29 cellular contexts compared by ENCODE assay signal in genomic region chr7:136549756-136550155, GRCh38.
"Had no signal": no experiment of that assay in that cellular context is flagged by ENCODE, and none has a peak within 500 bp of the region (broad histone marks: within the 10 kb centered on the region; RNA-seq: fewer than 3 reads in every experiment).

No MANE protein-coding gene starts in this region.

- H3K4me1 ChIP-seq: ascending aorta, gastrocnemius medialis, heart left ventricle had no signal

- H3K36me3 ChIP-seq: ascending aorta, brain microvascular endothelial cell, gastrocnemius medialis, heart left ventricle had no signal

- H3K27me3 ChIP-seq: ascending aorta, brain microvascular endothelial cell, dorsolateral prefrontal cortex, gastrocnemius medialis, heart left ventricle had no signal

- H3K36me3 Mint-ChIP-seq: activated CD4-positive, alpha-beta memory T cell treated with anti-CD3 and anti-CD28 coated beads for 36 hours; activated naive CD4-positive, alpha-beta T cell treated with anti-CD3 and anti-CD28 coated beads, Interleukin-2, amount 10 ng/mL, durations not matched to agents 7 days and 5 days; activated naive CD4-positive, alpha-beta T cell treated with anti-CD3 and anti-CD28 coated beads, Interleukin-2, amount 50 U/mL, for 72 hours; activated naive CD8-positive, alpha-beta T cell treated with anti-CD3 and anti-CD28 coated beads, Interleukin-2, amount 10 ng/mL, durations not matched to agents 7 days and 5 days had no signal

- H3K4me3 Mint-ChIP-seq: activated CD4-positive, alpha-beta memory T cell treated with anti-CD3 and anti-CD28 coated beads for 36 hours; activated CD4-positive, alpha-beta T cell treated with anti-CD3 and anti-CD28 coated beads for 36 hours; activated CD4-positive, alpha-beta T cell treated with anti-CD3 and anti-CD28 coated beads, Interleukin-2, amount 10 ng/mL, durations not matched to agents 24 days and 14 days; activated CD8-positive, alpha-beta T cell treated with anti-CD3 and anti-CD28 coated beads, Interleukin-2, amount 10 ng/mL, durations not matched to agents 7 days and 5 days; activated naive CD4-positive, alpha-beta T cell treated with anti-CD3 and anti-CD28 coated beads, Interleukin-2, amount 10 ng/mL, durations not matched to agents 7 days and 5 days; activated naive CD8-positive, alpha-beta T cell treated with anti-CD3 and anti-CD28 coated beads, Interleukin-2, amount 10 ng/mL, durations not matched to agents 7 days and 5 days; activated T-cell treated with anti-CD3 and anti-CD28 coated beads, Interleukin-2, amount 50 U/mL, for 24 hours; activated T-cell treated with anti-CD3 and anti-CD28 coated beads, Interleukin-2, amount 50 U/mL, for 72 hours; central memory CD8-positive, alpha-beta T cell; dendritic cell treated with granulocyte-macrophage colony-stimulating factor and Interleukin-4, amounts not matched to agents 40 ng/mL and 50 ng/mL, for 4 days; endodermal cell had no signal

- H3K27ac ChIP-seq: ascending aorta, brain microvascular endothelial cell, coronary artery, dorsolateral prefrontal cortex, gastrocnemius medialis, heart left ventricle had no signal

- H3K27me3 Mint-ChIP-seq: activated CD4-positive, alpha-beta memory T cell treated with anti-CD3 and anti-CD28 coated beads for 36 hours; activated CD4-positive, alpha-beta T cell treated with anti-CD3 and anti-CD28 coated beads for 36 hours; activated CD4-positive, alpha-beta T cell treated with anti-CD3 and anti-CD28 coated beads, Interleukin-2, amount 10 ng/mL, durations not matched to agents 24 days and 14 days; activated naive CD4-positive, alpha-beta T cell treated with anti-CD3 and anti-CD28 coated beads, Interleukin-2, amount 10 ng/mL, durations not matched to agents 7 days and 5 days; activated naive CD8-positive, alpha-beta T cell treated with anti-CD3 and anti-CD28 coated beads, Interleukin-2, amount 10 ng/mL, durations not matched to agents 7 days and 5 days; activated T-cell treated with anti-CD3 and anti-CD28 coated beads, Interleukin-2, amount 50 U/mL, for 24 hours; central memory CD8-positive, alpha-beta T cell; dendritic cell treated with granulocyte-macrophage colony-stimulating factor and Interleukin-4, amounts not matched to agents 40 ng/mL and 50 ng/mL, for 4 days had no signal

- H3K9me3 ChIP-seq: ascending aorta, gastrocnemius medialis, heart left ventricle had no signal

- H3K27ac Mint-ChIP-seq: activated CD4-positive, alpha-beta memory T cell treated with anti-CD3 and anti-CD28 coated beads for 36 hours; activated CD4-positive, alpha-beta T cell treated with anti-CD3 and anti-CD28 coated beads for 36 hours; activated CD4-positive, alpha-beta T cell treated with anti-CD3 and anti-CD28 coated beads, Interleukin-2, amount 10 ng/mL, durations not matched to agents 24 days and 14 days; activated CD8-positive, alpha-beta T cell treated with anti-CD3 and anti-CD28 coated beads, Interleukin-2, amount 10 ng/mL, durations not matched to agents 7 days and 5 days; activated naive CD4-positive, alpha-beta T cell treated with anti-CD3 and anti-CD28 coated beads, Interleukin-2, amount 10 ng/mL, durations not matched to agents 7 days and 5 days; activated naive CD4-positive, alpha-beta T cell treated with anti-CD3 and anti-CD28 coated beads, Interleukin-2, amount 50 U/mL, for 72 hours; activated naive CD8-positive, alpha-beta T cell treated with anti-CD3 and anti-CD28 coated beads, Interleukin-2, amount 10 ng/mL, durations not matched to agents 7 days and 5 days; activated T-cell treated with anti-CD3 and anti-CD28 coated beads, Interleukin-2, amount 50 U/mL, for 24 hours; activated T-cell treated with anti-CD3 and anti-CD28 coated beads, Interleukin-2, amount 50 U/mL, for 72 hours; dendritic cell treated with granulocyte-macrophage colony-stimulating factor and Interleukin-4, amounts not matched to agents 40 ng/mL and 50 ng/mL, for 4 days; endodermal cell had no signal

- H3K4me1 Mint-ChIP-seq: activated CD4-positive, alpha-beta T cell treated with anti-CD3 and anti-CD28 coated beads for 36 hours; activated CD4-positive, alpha-beta T cell treated with anti-CD3 and anti-CD28 coated beads, Interleukin-2, amount 10 ng/mL, durations not matched to agents 24 days and 14 days; activated naive CD4-positive, alpha-beta T cell treated with anti-CD3 and anti-CD28 coated beads, Interleukin-2, amount 10 ng/mL, durations not matched to agents 7 days and 5 days; activated naive CD8-positive, alpha-beta T cell treated with anti-CD3 and anti-CD28 coated beads, Interleukin-2, amount 10 ng/mL, durations not matched to agents 7 days and 5 days; central memory CD8-positive, alpha-beta T cell; endodermal cell had no signal

- H3K4me3 ChIP-seq: ascending aorta, coronary artery, dorsolateral prefrontal cortex, gastrocnemius medialis, heart left ventricle had no signal

- ATAC-seq: activated CD4-positive, alpha-beta T cell treated with anti-CD3 and anti-CD28 coated beads for 36 hours; activated CD8-positive, alpha-beta T cell treated with anti-CD3 and anti-CD28 coated beads, Interleukin-2, amount 10 ng/mL, durations not matched to agents 7 days and 5 days; activated naive CD4-positive, alpha-beta T cell treated with anti-CD3 and anti-CD28 coated beads, Interleukin-2, amount 50 U/mL, for 72 hours; activated T-cell treated with anti-CD3 and anti-CD28 coated beads, Interleukin-2, amount 50 U/mL, for 72 hours; esophagus mucosa; gastrocnemius medialis; heart left ventricle had no signal

- H3K9me3 Mint-ChIP-seq: activated CD4-positive, alpha-beta memory T cell treated with anti-CD3 and anti-CD28 coated beads for 36 hours; activated CD4-positive, alpha-beta T cell treated with anti-CD3 and anti-CD28 coated beads, Interleukin-2, amount 10 ng/mL, durations not matched to agents 24 days and 14 days; activated naive CD4-positive, alpha-beta T cell treated with anti-CD3 and anti-CD28 coated beads, Interleukin-2, amount 10 ng/mL, durations not matched to agents 7 days and 5 days; activated naive CD8-positive, alpha-beta T cell treated with anti-CD3 and anti-CD28 coated beads, Interleukin-2, amount 10 ng/mL, durations not matched to agents 7 days and 5 days; endodermal cell had no signal

- DNase-seq: activated CD4-positive, alpha-beta memory T cell treated with anti-CD3 and anti-CD28 coated beads for 36 hours; activated CD4-positive, alpha-beta T cell treated with anti-CD3 and anti-CD28 coated beads for 36 hours; activated CD4-positive, alpha-beta T cell treated with anti-CD3 and anti-CD28 coated beads, Interleukin-2, amount 10 ng/mL, durations not matched to agents 24 days and 14 days; activated CD4-positive, CD25-positive, alpha-beta regulatory T cell; activated CD4-positive, CD25-positive, alpha-beta regulatory T cell treated with anti-CD3 and anti-CD28 coated beads, Interleukin-2, amount 50 U/mL, for 72 hours; activated CD8-positive, alpha-beta memory T cell treated with anti-CD3 and anti-CD28 coated beads, Interleukin-2, amount 50 U/mL, for 48 hours; activated CD8-positive, alpha-beta T cell treated with anti-CD3 and anti-CD28 coated beads, Interleukin-2, amount 10 ng/mL, durations not matched to agents 7 days and 5 days; activated gamma-delta T cell; activated naive CD4-positive, alpha-beta T cell; activated naive CD4-positive, alpha-beta T cell treated with anti-CD3 and anti-CD28 coated beads, Interleukin-2, amount 10 ng/mL, durations not matched to agents 7 days and 5 days; activated naive CD8-positive, alpha-beta T cell treated with anti-CD3 and anti-CD28 coated beads, Interleukin-2, amount 10 ng/mL, durations not matched to agents 7 days and 5 days; activated T-cell treated with anti-CD3 and anti-CD28 coated beads for 4 hours; activated T-cell treated with anti-CD3 and anti-CD28 coated beads, Interleukin-2, amount 50 U/mL, for 24 hours; activated T-cell treated with anti-CD3 and anti-CD28 coated beads, Interleukin-2, amount 50 U/mL, for 72 hours; brain microvascular endothelial cell; dorsolateral prefrontal cortex; effector memory CD4-positive, alpha-beta T cell; endodermal cell; foreskin fibroblast; gastrocnemius medialis; glutamatergic neuron; heart left ventricle; T-helper 2 cell had no signal
